In genomic region chr15:60326824-60327654, GRCh38 we compare ENCODE assay signal across 8 cellular contexts.
DNase-seq lines count a peak whose midpoint lies in the region; ATAC-seq, FAIRE-seq and TF ChIP-seq lines count a peak whose summit lies in the region.

No MANE protein-coding gene starts in this region.

- H3K4me3 Mint-ChIP-seq in CD8-positive, alpha-beta memory T cell = no peak overlapping the region
- H3K4me3 Mint-ChIP-seq in GM23338 (no peak overlapping the region), astrocyte (ENCODE audit: unreplicated experiment) (no peak overlapping the region)

- no peaks in the 10 kb centered on the region for H3K36me3 Mint-ChIP-seq in CD8-positive, alpha-beta memory T cell
- H3K36me3 Mint-ChIP-seq in GM23338 (ENCODE audit: low read depth) (no peaks in the 10 kb centered on the region), astrocyte (ENCODE audit: low read depth, unreplicated experiment) (peaks cover 1% of the 10 kb centered on the region)

- H3K27me3 ChIP-seq in CD8-positive, alpha-beta memory T cell (ENCODE audit: insufficient read depth, low read length, poor library complexity, severe bottlenecking) = peaks cover 19% of the 10 kb centered on the region
- H3K27me3 ChIP-seq in GM23338 (ENCODE audit: insufficient read depth) (no peaks in the 10 kb centered on the region), astrocyte (ENCODE audit: insufficient read depth, low read length) (peaks cover 30% of the 10 kb centered on the region), testis (no peaks in the 10 kb centered on the region)

- H3K4me3 ChIP-seq in CD8-positive, alpha-beta memory T cell (ENCODE audit: low read length) = no peak overlapping the region
- H3K4me3 ChIP-seq in GM23338 (no peak overlapping the region), astrocyte (ENCODE audit: insufficient read depth, low read depth, low read length) (no peak overlapping the region), testis (no peak overlapping the region)

- H3K4me1 Mint-ChIP-seq in CD8-positive, alpha-beta memory T cell = peaks cover 0 to 3% (median 0%) of the 10 kb centered on the region in 3 donors
- H3K4me1 Mint-ChIP-seq in GM23338 (peaks cover 40% of the 10 kb centered on the region), astrocyte (ENCODE audit: low read depth, unreplicated experiment) (peaks cover 2% of the 10 kb centered on the region)

- CTCF ChIA-PET in CD8-positive, alpha-beta memory T cell (lab: Charles Lee) = interaction anchor here (1.0 to 1.7 kb wide), 9 partner anchors 10 to 637 kb away, joined by 3 to 6 read pairs (median 3); no protein-coding TSS in a partner anchor

- H3K79me2 ChIP-seq in GM23338 (replicated peaks; ENCODE audit: insufficient read depth) (no peaks in the 10 kb centered on the region), astrocyte (ENCODE audit: insufficient read depth, low read length) (no peaks in the 10 kb centered on the region)

- H3K9ac ChIP-seq in astrocyte (ENCODE audit: low read length) = no peak overlapping the region

- no peak overlapping the region for H2AFZ ChIP-seq in GM23338
- no peak overlapping the region for H2AFZ ChIP-seq in astrocyte (ENCODE audit: low read depth, low read length)

- no peaks in the 10 kb centered on the region for H3K9me2 ChIP-seq in GM23338 (ENCODE audit: insufficient read depth)

- peak; percentile 52 for ATAC-seq in GM23338

- peaks cover 0 to 2% (median 0%) of the 10 kb centered on the region in 5 donors for H3K9me3 Mint-ChIP-seq in CD8-positive, alpha-beta memory T cell
- H3K9me3 Mint-ChIP-seq in GM23338 (no peaks in the 10 kb centered on the region), astrocyte (ENCODE audit: unreplicated experiment) (no peaks in the 10 kb centered on the region)

- no peaks in the 10 kb centered on the region for H3K36me3 ChIP-seq in CD8-positive, alpha-beta memory T cell (ENCODE audit: insufficient read depth, low read length)
- no peaks in the 10 kb centered on the region for H3K36me3 ChIP-seq in GM23338 (ENCODE audit: insufficient read depth)
- no peaks in the 10 kb centered on the region for H3K36me3 ChIP-seq in astrocyte (ENCODE audit: insufficient read depth, low read length)
- H3K36me3 ChIP-seq in testis (ENCODE audit: low read depth, missing control alignments) = no peaks in the 10 kb centered on the region

- intact Hi-C loops in testis (cut with DNase I; ENCODE audit: low total_unique reads) = loop anchor here (10.0 kb wide), 1 partner anchor 602 kb away; no protein-coding TSS in a partner anchor

- no peak overlapping the region for H3K27ac Mint-ChIP-seq in CD8-positive, alpha-beta memory T cell
- no peak overlapping the region for H3K27ac Mint-ChIP-seq in GM23338
- H3K27ac Mint-ChIP-seq in astrocyte (ENCODE audit: unreplicated experiment) = no peak overlapping the region

- H4K20me1 ChIP-seq in GM23338 (replicated peaks; ENCODE audit: insufficient read depth) = no peaks in the 10 kb centered on the region
- no peaks in the 10 kb centered on the region for H4K20me1 ChIP-seq in astrocyte (ENCODE audit: insufficient read depth, low read length)

- TF ChIP-seq CTCF in GM23338 (conservative IDR thresholded peaks at IDR 0.05; ENCODE audit: low read depth in 2 of 2) (peak; percentile 91 to 99), astrocyte (IDR thresholded peaks at IDR 0.05; ENCODE audit: insufficient read depth, low read depth, low read length) (peak; percentile 95), testis (IDR thresholded peaks at IDR 0.05) (peak; percentile 80 to 84 (median 82))

- H3K9me3 ChIP-seq in CD8-positive, alpha-beta memory T cell (ENCODE audit: low read length) = no peaks in the 10 kb centered on the region
- no peaks in the 10 kb centered on the region for H3K9me3 ChIP-seq in astrocyte (ENCODE audit: insufficient read depth, low read depth, low read length)
- no peaks in the 10 kb centered on the region for H3K9me3 ChIP-seq in testis

- no peak for TF ChIP-seq POLR2A in testis (IDR thresholded peaks at IDR 0.05)

- no peaks in the 10 kb centered on the region for H3F3A ChIP-seq in GM23338 (replicated peaks; ENCODE audit: low read depth)

- peak in 3 of 5 donors; percentile 4 to 33 (median 17) for DNase-seq in CD8-positive, alpha-beta memory T cell
- peak; percentile 79 for DNase-seq in GM23338 (ENCODE audit: low spot score)
- peak; percentile 30 for DNase-seq in NCI-H748 treated with DMSO at 0.1 percent for 48 hours (lab: John Stamatoyannopoulos, UW)
- no peak for DNase-seq in astrocyte (ENCODE audit: low read depth)
- peak; percentile 46 for DNase-seq in islet precursor cell
- DNase-seq in testis = peak; percentile 41
- DNase-seq in GM19240 (ENCODE audit: insufficient read length, low spot score) = no peak
- DNase-seq in activated naive CD4-positive, alpha-beta T cell treated with anti-CD3 and anti-CD28 coated beads, Interleukin-2, amount 50 U/mL, for 16 hours = no peak

- peak; percentile 96 for FAIRE-seq in astrocyte (lab: Jason Lieb, UNC)

- WGBS in testis, 2 donors = 20 to 22% methylated on average over 5 of the region's 5 CpGs

- H3K4me1 ChIP-seq in CD8-positive, alpha-beta memory T cell (ENCODE audit: insufficient read depth, low read length) = no peaks in the 10 kb centered on the region
- peaks cover 27% of the 10 kb centered on the region for H3K4me1 ChIP-seq in GM23338 (ENCODE audit: insufficient read depth)
- H3K4me1 ChIP-seq in astrocyte (ENCODE audit: insufficient read depth, low read length) = no peaks in the 10 kb centered on the region
- no peaks in the 10 kb centered on the region for H3K4me1 ChIP-seq in testis

- H3K27ac ChIP-seq in CD8-positive, alpha-beta memory T cell (ENCODE audit: low read depth, low read length) = no peak overlapping the region
- H3K27ac ChIP-seq in GM23338 (ENCODE audit: low read depth) (no peak overlapping the region), astrocyte (ENCODE audit: low read depth, low read length) (no peak overlapping the region), testis (no peak overlapping the region)

- peaks cover 30 to 68% of the 10 kb centered on the region in 2 donors for H3K27me3 Mint-ChIP-seq in CD8-positive, alpha-beta memory T cell
- peaks cover 3% of the 10 kb centered on the region for H3K27me3 Mint-ChIP-seq in GM23338 (ENCODE audit: insufficient read depth, low read depth, poor library complexity)
- peaks cover 6% of the 10 kb centered on the region for H3K27me3 Mint-ChIP-seq in astrocyte (ENCODE audit: low read depth, unreplicated experiment)

- H3K4me2 ChIP-seq in GM23338 (no peak overlapping the region), astrocyte (ENCODE audit: low read length) (no peak overlapping the region)

- POLR2A ChIA-PET in CD8-positive, alpha-beta memory T cell (lab: Charles Lee) = no interaction called here

TF ChIP-seq in GM23338, 12 proteins besides CTCF, POLR2A, EP300 and RAD21 (continues in another document):
- TF ChIP-seq CREB1 (CRISPR knock-in tag; IDR thresholded peaks at IDR 0.05; ENCODE audit: low read depth) = no peak
- TF ChIP-seq ZNF331 (CRISPR knock-in tag; IDR thresholded peaks at IDR 0.05; ENCODE audit: low read depth) = no peak
- no peak for TF ChIP-seq JUNB (IDR thresholded peaks at IDR 0.05; ENCODE audit: unreplicated experiment)
- TF ChIP-seq REST (IDR thresholded peaks at IDR 0.05; ENCODE audit: unreplicated experiment) = no peak
- no peak for TF ChIP-seq NANOG (IDR thresholded peaks at IDR 0.05; ENCODE audit: borderline replicate concordance)

Comparison
In these comparisons a context has a peak if more than half of its experiments do, and no peak if none do; other contexts are left out.
1. DNase-seq: peak in CD8-positive, alpha-beta memory T cell (3 of 5), GM23338 (single experiment), NCI-H748 treated with DMSO at 0.1 percent for 48 hours (single experiment), islet precursor cell (single experiment) and testis (single experiment); none in astrocyte (single experiment), GM19240 (single experiment) and activated naive CD4-positive, alpha-beta T cell treated with anti-CD3 and anti-CD28 coated beads, Interleukin-2, amount 50 U/mL, for 16 hours (single experiment).
2. Peak in every context shown above with its lines, with median percentiles within 50 percentile points of each other: CTCF ChIP-seq.